Comparison of ENCODE assay signal across 22 cellular contexts in genomic region chr5:111469905-111470304, GRCh38. TPM values are rescaled to one million over a fixed set of nuclear protein-coding genes. Genes with fewer than 3 reads are reported as not detected.
DNase-seq lines count a peak whose midpoint lies in the region; ATAC-seq and TF ChIP-seq lines count a peak whose summit lies in the region.
"Had no signal": no experiment of that assay in that cellular context is flagged by ENCODE, and none has a peak within 500 bp of the region (broad histone marks: within the 10 kb centered on the region; RNA-seq: fewer than 3 reads in every experiment).

No MANE protein-coding gene starts in this region.

- no peak for TF ChIP-seq RAD21 in HCT116 (IDR thresholded peaks at IDR 0.05; ENCODE audit: low read depth)

- no peak overlapping the region for H3K4me3 Mint-ChIP-seq in CD4-positive, alpha-beta T cell
- H3K4me3 Mint-ChIP-seq: activated naive CD8-positive, alpha-beta T cell treated with anti-CD3 and anti-CD28 coated beads, Interleukin-2, amount 10 ng/mL, durations not matched to agents 7 days and 5 days; activated T-helper 1 cell treated with anti-CD3 and anti-CD28 coated beads, Interleukin-12 subunit alpha, Interleukin-12 subunit beta, Interleukin-2, Interleukin-4 antibody, amounts not matched to agents 30 ng/mL and 10 ng/mL and 1 ng/mL, durations not matched to agents 14 hours and 24 hours and 36 hours; natural killer cell treated with Interleukin-12 subunit alpha and Interleukin-12 subunit beta and Interleukin-15 and Interleukin-18, amount 100 ng/mL, for 72 hours; WTC11 had no signal

- H3K36me3 ChIP-seq in HCT116 (ENCODE audit: control insufficient read depth in 1 of 2, insufficient read depth in 2 of 2, low read length in 2 of 2), result no peaks in the 10 kb centered on the region
- no peaks in the 10 kb centered on the region for H3K36me3 ChIP-seq in fibroblast of lung (ENCODE audit: control insufficient read depth, insufficient read depth, low read length)
- H3K36me3 ChIP-seq: esophagus squamous epithelium, thoracic aorta had no signal

- H4K20me1 ChIP-seq in HCT116 (ENCODE audit: insufficient read depth) (no peaks in the 10 kb centered on the region), fibroblast of lung (ENCODE audit: control insufficient read depth, extremely low read depth, insufficient read depth, low read length) (no peaks in the 10 kb centered on the region)

- peak overlapping the region; percentile 47 for H3K27ac Mint-ChIP-seq in CD4-positive, alpha-beta T cell
- H3K27ac Mint-ChIP-seq: activated naive CD8-positive, alpha-beta T cell treated with anti-CD3 and anti-CD28 coated beads, Interleukin-2, amount 10 ng/mL, durations not matched to agents 7 days and 5 days; activated T-helper 1 cell treated with anti-CD3 and anti-CD28 coated beads, Interleukin-12 subunit alpha, Interleukin-12 subunit beta, Interleukin-2, Interleukin-4 antibody, amounts not matched to agents 30 ng/mL and 10 ng/mL and 1 ng/mL, durations not matched to agents 14 hours and 24 hours and 36 hours; natural killer cell treated with Interleukin-12 subunit alpha and Interleukin-12 subunit beta and Interleukin-15 and Interleukin-18, amount 100 ng/mL, for 72 hours; WTC11 had no signal

- RAD21 ChIA-PET in HCT116 (lab: Charles Lee; ENCODE audit: low non-redundant PET in 1 of 2, low total read pairs in 2 of 2, uncharacterized antibody in 2 of 2, unreplicated experiment in 2 of 2), result no interaction called here

- DNase-seq in CD4-positive, alpha-beta T cell, result no peak
- no peak for DNase-seq in HCT116 (ENCODE audit: low read depth, low spot score)
- peak in 1 of 2 donors; percentile 17 for DNase-seq in fibroblast of lung (ENCODE audit: low read depth in 2 of 2)
- DNase-seq in T-helper 2 cell, result no peak
- DNase-seq in GM13977 (ENCODE audit: low spot score), result no peak
- no peak for DNase-seq in T-helper 1 cell
- DNase-seq in NCI-H2081 (lab: John Stamatoyannopoulos, UW), result no peak
- DNase-seq: activated CD8-positive, alpha-beta memory T cell treated with anti-CD3 and anti-CD28 coated beads for 24 hours; activated naive CD8-positive, alpha-beta T cell treated with anti-CD3 and anti-CD28 coated beads, Interleukin-2, amount 10 ng/mL, durations not matched to agents 7 days and 5 days; esophagus squamous epithelium; H7; islet precursor cell; Karpas-422; mesenchymal stem cell; NCI-H1436 treated with DMSO at 0.1 percent for 48 hours; NCI-H2227 treated with DMSO at 0.1 percent for 48 hours had no signal

- ATAC-seq in CD4-positive, alpha-beta T cell (ENCODE audit: poor library complexity), result no peak
- ATAC-seq in HCT116 (peak; percentile 32; the same call in 1 of the 2 replicates), SK-N-SH treated with all-trans-retinoic acid at 6 μM for 48 hours (peak; percentile 67)
- ATAC-seq: natural killer cell treated with Interleukin-12 subunit alpha and Interleukin-12 subunit beta and Interleukin-15 and Interleukin-18, amount 100 ng/mL, for 72 hours; WTC11 had no signal

- H3K9me3 Mint-ChIP-seq in CD4-positive, alpha-beta T cell, result peaks cover 5% of the 10 kb centered on the region

- H3K9me3 ChIP-seq in CD4-positive, alpha-beta T cell (ENCODE audit: control insufficient read depth, low read length), result no peaks in the 10 kb centered on the region
- H3K9me3 ChIP-seq in HCT116 (ENCODE audit: control insufficient read depth in 1 of 2, insufficient read depth in 1 of 2, low read depth in 1 of 2, low read length in 2 of 2) (no peaks in the 10 kb centered on the region), fibroblast of lung (ENCODE audit: control insufficient read depth, insufficient read depth, low read depth, low read length) (no peaks in the 10 kb centered on the region)
- H3K9me3 ChIP-seq: esophagus squamous epithelium, thoracic aorta had no signal

- peaks cover 75% of the 10 kb centered on the region for H3K36me3 Mint-ChIP-seq in CD4-positive, alpha-beta T cell (ENCODE audit: low read depth)
- H3K36me3 Mint-ChIP-seq: natural killer cell treated with Interleukin-12 subunit alpha and Interleukin-12 subunit beta and Interleukin-15 and Interleukin-18, amount 100 ng/mL, for 72 hours had no signal

- no peak overlapping the region for H3K9ac ChIP-seq in HCT116 (ENCODE audit: low read length)
- H3K9ac ChIP-seq in fibroblast of lung (ENCODE audit: insufficient read depth, low read length), result no peak overlapping the region

- CTCF ChIA-PET in CD4-positive, alpha-beta T cell (lab: Charles Lee), result interaction anchor here (1.4 to 1.5 kb wide), 2 partner anchors 9 to 13 kb away, joined by 3 to 4 read pairs; no protein-coding TSS in a partner anchor
- CTCF ChIA-PET in HCT116 (lab: Charles Lee), result no interaction called here

- in situ Hi-C loops in GM13977 (cut with MboI; ENCODE audit: low pct_unique_long_range_greater_than_20kb, low sequenced_read_pairs, unreplicated experiment), result loop anchor here (25.0 kb wide), 1 partner anchor 308 kb away; no protein-coding TSS in a partner anchor

- H3K4me3 ChIP-seq in HCT116 (replicated peaks in 1 of 2; ENCODE audit: low read depth in 1 of 2, low read length in 2 of 2), result no peak overlapping the region
- no peak overlapping the region for H3K4me3 ChIP-seq in fibroblast of lung (replicated peaks in 1 of 4; ENCODE audit: control extremely low read depth in 1 of 4, insufficient read depth in 1 of 4, low read depth in 3 of 4, low read length in 4 of 4)
- H3K4me3 ChIP-seq: esophagus squamous epithelium, skin epidermis, thoracic aorta had no signal

- no peaks in the 10 kb centered on the region for H3K9me2 ChIP-seq in HCT116 (ENCODE audit: insufficient read depth)

- H3K27me3 Mint-ChIP-seq in CD4-positive, alpha-beta T cell, result no peaks in the 10 kb centered on the region
- H3K27me3 Mint-ChIP-seq: activated naive CD8-positive, alpha-beta T cell treated with anti-CD3 and anti-CD28 coated beads, Interleukin-2, amount 10 ng/mL, durations not matched to agents 7 days and 5 days had no signal

- no peak for TF ChIP-seq POLR2A in HCT116 (IDR thresholded peaks at IDR 0.05; ENCODE audit: borderline replicate concordance, extremely low read depth, insufficient read depth, insufficient read length)

- no peak overlapping the region for H3K4me2 ChIP-seq in HCT116 (ENCODE audit: low read length)
- no peak overlapping the region for H3K4me2 ChIP-seq in fibroblast of lung (ENCODE audit: extremely low read depth, insufficient read depth, low read length)

- H3K27ac ChIP-seq in CD4-positive, alpha-beta T cell (ENCODE audit: low read depth, low read length), result no peak overlapping the region
- H3K27ac ChIP-seq in HCT116 (ENCODE audit: low read depth, low read length), result no peak overlapping the region
- no peak overlapping the region for H3K27ac ChIP-seq in fibroblast of lung (ENCODE audit: insufficient read depth, low read length)
- H3K27ac ChIP-seq: esophagus squamous epithelium, skin epidermis, thoracic aorta had no signal

- intact Hi-C loops in CD4-positive, alpha-beta T cell (cut with DNase I, micrococcal nuclease), result no loop called here
- intact Hi-C loops in HCT116 (cut with micrococcal nuclease), result no loop called here

- H2AFZ ChIP-seq in HCT116 (ENCODE audit: low read depth, low read length, poor library complexity, severe bottlenecking) (no peak overlapping the region), fibroblast of lung (ENCODE audit: low read length) (no peak overlapping the region)

- H3K79me2 ChIP-seq in HCT116 (ENCODE audit: insufficient read depth, low read length) (no peaks in the 10 kb centered on the region), fibroblast of lung (ENCODE audit: control insufficient read depth, insufficient read depth, low read length) (no peaks in the 10 kb centered on the region)

- TF ChIP-seq CTCF in CD4-positive, alpha-beta T cell (IDR thresholded peaks at IDR 0.05), result no peak
- TF ChIP-seq CTCF in HCT116 (IDR thresholded peaks at IDR 0.05 in 2 of 3, conservative IDR thresholded peaks at IDR 0.05 in 1 of 3; ENCODE audit: borderline replicate concordance in 1 of 3, insufficient read depth in 1 of 3, low read depth in 2 of 3, low read length in 2 of 3), result no peak
- TF ChIP-seq CTCF in fibroblast of lung (conservative IDR thresholded peaks at IDR 0.05 in 1 of 2, IDR thresholded peaks at IDR 0.05 in 1 of 2; ENCODE audit: low read depth in 1 of 2, low read length in 2 of 2), result peak; percentile 37 to 39
- no peak for TF ChIP-seq CTCF in GM13977 (IDR thresholded peaks at IDR 0.05; ENCODE audit: extremely low read depth, insufficient read depth, missing control alignments)

- H3K4me1 ChIP-seq in HCT116 (ENCODE audit: control insufficient read depth in 1 of 2, insufficient read depth in 2 of 2, low read length in 2 of 2) (no peaks in the 10 kb centered on the region), fibroblast of lung (ENCODE audit: control insufficient read depth, extremely low read depth, insufficient read depth, low read length) (no peaks in the 10 kb centered on the region)

- POLR2A ChIA-PET in CD4-positive, alpha-beta T cell (lab: Charles Lee), result no interaction called here
- POLR2A ChIA-PET in HCT116 (lab: Charles Lee), result no interaction called here

- H3K4me1 Mint-ChIP-seq in CD4-positive, alpha-beta T cell (ENCODE audit: low read depth), result peaks cover 32% of the 10 kb centered on the region
- H3K4me1 Mint-ChIP-seq: activated naive CD8-positive, alpha-beta T cell treated with anti-CD3 and anti-CD28 coated beads, Interleukin-2, amount 10 ng/mL, durations not matched to agents 7 days and 5 days; WTC11 had no signal

- no TSS peak for BruUV-seq in HCT116 (replicated peaks; lab: Mats Ljungman, UMichigan)

- no peaks in the 10 kb centered on the region for H3K27me3 ChIP-seq in CD4-positive, alpha-beta T cell (ENCODE audit: control insufficient read depth, insufficient read depth, low read length)
- H3K27me3 ChIP-seq in HCT116 (ENCODE audit: insufficient read depth, low read length) (no peaks in the 10 kb centered on the region), fibroblast of lung (ENCODE audit: control insufficient read depth, insufficient read depth, low read length) (no peaks in the 10 kb centered on the region)
- H3K27me3 ChIP-seq: esophagus squamous epithelium had no signal

TF ChIP-seq in HCT116, 20 proteins besides CTCF, POLR2A, EP300 and RAD21 (continues in another document):
- no peak for TF ChIP-seq CBX3 (IDR thresholded peaks at IDR 0.05; ENCODE audit: low read depth)

TF ChIP-seq in SK-N-SH treated with all-trans-retinoic acid at 6 μM for 48 hours, 23 proteins besides CTCF, POLR2A, EP300 and RAD21 (continues in another document):
- TF ChIP-seq ZFP3 (CRISPR knock-in tag; IDR thresholded peaks at IDR 0.05), result no peak

RNA-seq across cellular contexts. Expression of gene STARD4, which starts 42.4 kb away (rescaled TPM):
- total RNA-seq in CD4-positive, alpha-beta T cell, result 10 to 100 TPM; 14.9 to 15.2 TPM
- total RNA-seq in HCT116 (2021; ENCODE audit: unreplicated experiment) (44.3 TPM), fibroblast of lung (88.6 and 154 TPM in 2 replicates)
- polyA plus RNA-seq in HCT116 (2012), result 18.7 and 20.5 TPM in 2 replicates
- 39.1 and 74.6 TPM in 2 replicates for polyA plus RNA-seq in fibroblast of lung
- polyA plus RNA-seq in fibroblast of lung (2012), result 32.6 and 53.1 TPM in 2 replicates
- polyA minus RNA-seq in fibroblast of lung (ENCODE audit: low replicate concordance), result 15.7 and 42.7 TPM in 2 replicates

Comparison
In these comparisons a context has a peak if more than half of its experiments do, and no peak if none do; other contexts are left out.
1. CTCF ChIP-seq: peak in fibroblast of lung (2 of 2); none in CD4-positive, alpha-beta T cell (single experiment), HCT116 (0 of 3) and GM13977 (single experiment).